Comparison of ENCODE assay signal across 9 cellular contexts in the genomic region with DNA sequence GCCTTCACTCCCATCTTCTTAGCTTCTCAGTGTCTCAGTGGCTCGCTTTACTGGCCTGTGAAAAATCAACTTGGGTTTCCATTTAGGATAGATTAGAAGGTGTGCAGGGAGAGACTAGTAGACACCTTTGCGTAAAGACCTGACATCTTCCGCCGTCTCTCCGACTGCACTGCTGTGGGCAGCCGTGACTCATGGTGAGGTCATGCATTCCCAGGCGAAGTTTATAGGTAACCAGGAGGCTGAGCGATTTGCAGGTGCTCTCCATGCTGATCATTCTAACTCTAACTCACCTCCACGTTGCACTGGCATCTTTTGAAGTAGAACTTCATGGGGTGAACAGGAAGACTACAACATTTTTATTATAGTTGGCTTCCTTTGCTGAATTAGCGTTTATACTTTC.
DNase-seq lines count a peak whose midpoint lies in the region; ATAC-seq, FAIRE-seq and TF ChIP-seq lines count a peak whose summit lies in the region.
"Had no signal": no experiment of that assay in that cellular context is flagged by ENCODE, and none has a peak within 500 bp of the region (broad histone marks: within the 10 kb centered on the region; RNA-seq: fewer than 3 reads in every experiment).

No MANE protein-coding gene starts in this region.

- TF ChIP-seq RAD21 in GM12878 (IDR thresholded peaks at IDR 0.05; ENCODE audit: insufficient read depth, low read depth, low read length), result no peak

- H3K79me2 ChIP-seq in PC-9 (ENCODE audit: low read depth) (no peaks in the 10 kb centered on the region), GM12878 (ENCODE audit: control insufficient read depth, insufficient read depth, low read length) (no peaks in the 10 kb centered on the region)

- SMC1A ChIA-PET in GM12878 (lab: Charles Lee; ENCODE audit: uncharacterized antibody, unreplicated experiment), result interaction anchor here (0.8 to 4.4 kb wide), 11 partner anchors 10 to 362 kb away, joined by 3 to 41 read pairs (median 5); no protein-coding TSS in a partner anchor

- CTCF ChIA-PET in PC-9 (lab: Charles Lee), result no interaction called here
- CTCF ChIA-PET in GM12878 (lab: Yijun Ruan, JAX), result interaction anchor here (0.9 to 1.8 kb wide), 2 partner anchors 16 to 708 kb away, joined by 3 to 6 read pairs; no protein-coding TSS in a partner anchor

- DNase-seq in Daoy (ENCODE audit: low read depth), result peak; percentile 74
- peak; percentile 84 to 89 for DNase-seq in PC-9
- no peak for DNase-seq in GM12878 (ENCODE audit: low read depth, low spot score)
- peak; percentile 96 for DNase-seq in renal cortical epithelial cell (ENCODE audit: low read depth)
- no peak for DNase-seq in NK-92 (lab: John Stamatoyannopoulos, UW; ENCODE audit: unreplicated experiment)
- DNase-seq in NCI-H1694 treated with DMSO at 0.1 percent for 48 hours (lab: John Stamatoyannopoulos, UW), result no peak
- DNase-seq in glutamatergic neuron, result no peak

- TF ChIP-seq POLR2A in GM12878 (IDR thresholded peaks at IDR 0.05; ENCODE audit: low read depth, low read length), result no peak

- H3K27me3 Mint-ChIP-seq in glutamatergic neuron (ENCODE audit: unreplicated experiment), result peaks cover 12% of the 10 kb centered on the region

- H3K9ac ChIP-seq in GM12878 (ENCODE audit: control insufficient read depth, insufficient read depth, low read length), result no peak overlapping the region

- in situ Hi-C loops in GM12878 (cut with MboI), result no loop called here

- BruUV-seq in PC-9 (replicated peaks; lab: Mats Ljungman, UMichigan) (no TSS peak), GM12878 (replicated peaks; lab: Mats Ljungman, UMichigan) (no TSS peak)

- POLR2A ChIA-PET in PC-9 (lab: Charles Lee; ENCODE audit: unreplicated experiment) (interaction anchor here (1.0 kb wide), 1 partner anchor 68 kb away, joined by 3 read pairs; a partner anchor contains a TSS), GM12878 (lab: Charles Lee) (interaction anchor here (0.9 to 1.6 kb wide), 2 partner anchors 28 to 68 kb away, joined by 3 read pairs; a partner anchor contains a TSS)

- peak overlapping the region; percentile 71 for H3K4me2 ChIP-seq in PC-9
- no peak overlapping the region for H3K4me2 ChIP-seq in GM12878 (ENCODE audit: control insufficient read depth, insufficient read depth)

- no peaks in the 10 kb centered on the region for H3K9me2 ChIP-seq in PC-9 (ENCODE audit: insufficient read depth)

- H2AFZ ChIP-seq in PC-9 (peak overlapping the region; percentile 68), GM12878 (ENCODE audit: control insufficient read depth, low read depth, low read length) (no peak overlapping the region)

- RAD21 ChIA-PET in GM12878 (lab: Charles Lee; ENCODE audit: unreplicated experiment), result interaction anchor here (0.6 to 2.3 kb wide), 7 partner anchors 9 to 391 kb away, joined by 3 to 11 read pairs (median 6); a partner anchor contains a TSS

- H3K27ac Mint-ChIP-seq in glutamatergic neuron (ENCODE audit: unreplicated experiment), result no peak overlapping the region

- H3F3A ChIP-seq in PC-9 (ENCODE audit: insufficient read depth, low read depth), result peaks cover 23% of the 10 kb centered on the region

- 35% methylated on average over 10 of the region's 10 CpGs for WGBS in GM12878 (ENCODE audit: insufficient coverage, insufficient replicate concordance, low lambda C conversion rate, missing lambda C conversion rate)

- no peak overlapping the region; the same call in 1 of the 2 replicates for H3K4me3 ChIP-seq in PC-9
- H3K4me3 ChIP-seq in GM12878, result no peak overlapping the region
- H3K4me3 ChIP-seq: ascending aorta had no signal

- H3K36me3 ChIP-seq in PC-9 (ENCODE audit: low read depth) (no peaks in the 10 kb centered on the region), GM12878 (ENCODE audit: control insufficient read depth in 2 of 2, insufficient read depth in 2 of 2, low read length in 1 of 2) (no peaks in the 10 kb centered on the region)
- H3K36me3 ChIP-seq: ascending aorta had no signal

- peaks cover 28% of the 10 kb centered on the region for H3K4me1 Mint-ChIP-seq in glutamatergic neuron (ENCODE audit: low read depth, unreplicated experiment)

- no peaks in the 10 kb centered on the region for H3K36me3 Mint-ChIP-seq in glutamatergic neuron (ENCODE audit: unreplicated experiment)

- TF ChIP-seq CTCF in PC-9 (conservative IDR thresholded peaks at IDR 0.05), result no peak
- no peak for TF ChIP-seq CTCF in GM12878 (IDR thresholded peaks at IDR 0.05 in 2 of 3, conservative IDR thresholded peaks at IDR 0.05 in 1 of 3; ENCODE audit: control insufficient read depth in 2 of 3, extremely low read depth in 1 of 3, insufficient read depth in 1 of 3, low read depth in 3 of 3, low read length in 3 of 3)
- TF ChIP-seq CTCF in glutamatergic neuron (IDR thresholded peaks at IDR 0.05; ENCODE audit: partially characterized antibody, unreplicated experiment), result no peak

- TF ChIP-seq EP300 in GM12878 (IDR thresholded peaks at IDR 0.05; ENCODE audit: borderline replicate concordance in 1 of 2, control insufficient read depth in 1 of 2, low read depth in 2 of 2, low read length in 2 of 2), result no peak

- intact Hi-C loops in PC-9 (cut with micrococcal nuclease; ENCODE audit: unreplicated experiment), result loop anchor here (2.0 kb wide), 2 partner anchors 35 to 67 kb away; no protein-coding TSS in a partner anchor
- intact Hi-C loops in GM12878 (cut with micrococcal nuclease; ENCODE audit: unreplicated experiment), result loop anchor here (5.0 kb wide), 1 partner anchor 218 kb away; a partner anchor contains a TSS

- H3K9me3 ChIP-seq in PC-9 (ENCODE audit: insufficient read depth, low read depth), result no peaks in the 10 kb centered on the region
- H3K9me3 ChIP-seq in GM12878 (replicated peaks; ENCODE audit: control insufficient read depth, insufficient read depth, low read length), result no peaks in the 10 kb centered on the region
- H3K9me3 ChIP-seq: ascending aorta had no signal

- H4K20me1 ChIP-seq in PC-9 (ENCODE audit: insufficient read depth) (no peaks in the 10 kb centered on the region), GM12878 (ENCODE audit: control insufficient read depth, insufficient read depth) (no peaks in the 10 kb centered on the region)

- FAIRE-seq in GM12878 (lab: Jason Lieb, UNC), result no peak

- H3K27ac ChIP-seq in PC-9 (peak overlapping the region; percentile 87), GM12878 (ENCODE audit: control insufficient read depth, insufficient read depth) (no peak overlapping the region)

- H3K27me3 ChIP-seq in PC-9 (ENCODE audit: insufficient read depth, low read depth) (no peaks in the 10 kb centered on the region), GM12878 (replicated peaks in 1 of 2; ENCODE audit: control insufficient read depth in 2 of 2, insufficient read depth in 2 of 2, low read length in 1 of 2) (no peaks in the 10 kb centered on the region)
- H3K27me3 ChIP-seq: ascending aorta had no signal

- H3K4me1 ChIP-seq in PC-9 (replicated peaks; ENCODE audit: insufficient read depth), result peaks cover 30% of the 10 kb centered on the region
- H3K4me1 ChIP-seq in GM12878 (ENCODE audit: control insufficient read depth, insufficient read depth, low read length), result peaks cover 14% of the 10 kb centered on the region

- H3K9me3 Mint-ChIP-seq in glutamatergic neuron (ENCODE audit: unreplicated experiment), result peaks cover 9% of the 10 kb centered on the region

- no peak overlapping the region for H3K4me3 Mint-ChIP-seq in glutamatergic neuron (ENCODE audit: unreplicated experiment)

- ATAC-seq in GM12878 (no peak), HG02588 (IDR thresholded peaks at IDR 0.05; ENCODE audit: unreplicated experiment) (no peak)

TF ChIP-seq in GM12878, 131 proteins besides CTCF, POLR2A, EP300 and RAD21:
- TF ChIP-seq, protein P1, sequence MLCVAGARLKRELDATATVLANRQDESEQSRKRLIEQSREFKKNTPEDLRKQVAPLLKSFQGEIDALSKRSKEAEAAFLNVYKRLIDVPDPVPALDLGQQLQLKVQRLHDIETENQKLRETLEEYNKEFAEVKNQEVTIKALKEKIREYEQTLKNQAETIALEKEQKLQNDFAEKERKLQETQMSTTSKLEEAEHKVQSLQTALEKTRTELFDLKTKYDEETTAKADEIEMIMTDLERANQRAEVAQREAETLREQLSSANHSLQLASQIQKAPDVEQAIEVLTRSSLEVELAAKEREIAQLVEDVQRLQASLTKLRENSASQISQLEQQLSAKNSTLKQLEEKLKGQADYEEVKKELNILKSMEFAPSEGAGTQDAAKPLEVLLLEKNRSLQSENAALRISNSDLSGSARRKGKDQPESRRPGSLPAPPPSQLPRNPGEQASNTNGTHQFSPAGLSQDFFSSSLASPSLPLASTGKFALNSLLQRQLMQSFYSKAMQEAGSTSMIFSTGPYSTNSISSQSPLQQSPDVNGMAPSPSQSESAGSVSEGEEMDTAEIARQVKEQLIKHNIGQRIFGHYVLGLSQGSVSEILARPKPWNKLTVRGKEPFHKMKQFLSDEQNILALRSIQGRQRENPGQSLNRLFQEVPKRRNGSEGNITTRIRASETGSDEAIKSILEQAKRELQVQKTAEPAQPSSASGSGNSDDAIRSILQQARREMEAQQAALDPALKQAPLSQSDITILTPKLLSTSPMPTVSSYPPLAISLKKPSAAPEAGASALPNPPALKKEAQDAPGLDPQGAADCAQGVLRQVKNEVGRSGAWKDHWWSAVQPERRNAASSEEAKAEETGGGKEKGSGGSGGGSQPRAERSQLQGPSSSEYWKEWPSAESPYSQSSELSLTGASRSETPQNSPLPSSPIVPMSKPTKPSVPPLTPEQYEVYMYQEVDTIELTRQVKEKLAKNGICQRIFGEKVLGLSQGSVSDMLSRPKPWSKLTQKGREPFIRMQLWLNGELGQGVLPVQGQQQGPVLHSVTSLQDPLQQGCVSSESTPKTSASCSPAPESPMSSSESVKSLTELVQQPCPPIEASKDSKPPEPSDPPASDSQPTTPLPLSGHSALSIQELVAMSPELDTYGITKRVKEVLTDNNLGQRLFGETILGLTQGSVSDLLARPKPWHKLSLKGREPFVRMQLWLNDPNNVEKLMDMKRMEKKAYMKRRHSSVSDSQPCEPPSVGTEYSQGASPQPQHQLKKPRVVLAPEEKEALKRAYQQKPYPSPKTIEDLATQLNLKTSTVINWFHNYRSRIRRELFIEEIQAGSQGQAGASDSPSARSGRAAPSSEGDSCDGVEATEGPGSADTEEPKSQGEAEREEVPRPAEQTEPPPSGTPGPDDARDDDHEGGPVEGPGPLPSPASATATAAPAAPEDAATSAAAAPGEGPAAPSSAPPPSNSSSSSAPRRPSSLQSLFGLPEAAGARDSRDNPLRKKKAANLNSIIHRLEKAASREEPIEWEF (IDR thresholded peaks at IDR 0.05; ENCODE audit: insufficient replicate concordance, low read depth, low read length), result no peak
- TF ChIP-seq HDGF (IDR thresholded peaks at IDR 0.05) (no peak), CREB1 (IDR thresholded peaks at IDR 0.05; ENCODE audit: low read depth) (peak; percentile 28; the same call in 1 of the 2 replicates)

Comparison
In these comparisons a context has a peak if more than half of its experiments do, and no peak if none do; other contexts are left out.
1. DNase-seq: peak in Daoy (single experiment), PC-9 (2 of 2) and renal cortical epithelial cell (single experiment); none in GM12878 (single experiment), NK-92 (single experiment), NCI-H1694 treated with DMSO at 0.1 percent for 48 hours (single experiment) and glutamatergic neuron (single experiment).